14 cellular contexts compared by ENCODE assay signal in the genomic region with DNA sequence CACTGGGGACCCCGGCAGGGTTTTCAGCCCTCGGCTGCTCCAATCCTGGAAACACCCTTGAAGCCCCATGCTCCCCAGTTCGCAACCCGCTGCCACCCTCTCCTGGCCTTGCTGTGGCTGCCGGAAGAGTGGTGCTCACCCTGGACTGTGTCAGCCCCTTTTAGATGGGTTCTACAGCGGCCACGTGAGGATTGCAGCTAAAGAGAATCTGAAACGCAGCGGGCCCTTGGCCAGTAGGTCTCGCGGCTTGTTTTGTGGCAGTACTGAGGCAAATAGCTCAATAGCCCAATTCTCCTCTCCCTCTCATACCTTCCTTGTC.
DNase-seq lines count a peak whose midpoint lies in the region; FAIRE-seq and TF ChIP-seq lines count a peak whose summit lies in the region.
"Had no signal": no experiment of that assay in that cellular context is flagged by ENCODE, and none has a peak within 500 bp of the region (broad histone marks: within the 10 kb centered on the region; RNA-seq: fewer than 3 reads in every experiment).

No MANE protein-coding gene starts in this region.

- H3K4me3 Mint-ChIP-seq in type B pancreatic cell = no peak overlapping the region
- H3K4me3 Mint-ChIP-seq: CD14-positive monocyte; effector memory CD8-positive, alpha-beta T cell had no signal

- TF ChIP-seq CTCF in kidney (IDR thresholded peaks at IDR 0.05; ENCODE audit: borderline replicate concordance, extremely low read depth, insufficient read depth) (no peak), type B pancreatic cell (conservative IDR thresholded peaks at IDR 0.05) (no peak)

- no peak overlapping the region for H3K27ac Mint-ChIP-seq in type B pancreatic cell
- H3K27ac Mint-ChIP-seq: effector memory CD8-positive, alpha-beta T cell had no signal

- H3K4me1 Mint-ChIP-seq in type B pancreatic cell (ENCODE audit: unreplicated experiment) = peaks cover 11% of the 10 kb centered on the region
- H3K4me1 Mint-ChIP-seq: CD14-positive monocyte had no signal

- no peaks in the 10 kb centered on the region for H3K27me3 Mint-ChIP-seq in type B pancreatic cell
- H3K27me3 Mint-ChIP-seq: effector memory CD8-positive, alpha-beta T cell had no signal

- DNase-seq in NCI-H1694 treated with DMSO at 0.1 percent for 48 hours (lab: John Stamatoyannopoulos, UW) (peak; percentile 95), kidney (peak; percentile 81), type B pancreatic cell (ENCODE audit: extremely low spot score, unreplicated experiment) (peak; percentile 56), HTR-8/SVneo (ENCODE audit: insufficient read length, low spot score) (no peak), HuH-7.5 (ENCODE audit: low spot score) (no peak), DMS79 (lab: John Stamatoyannopoulos, UW) (no peak)
- DNase-seq: effector memory CD8-positive, alpha-beta T cell; foreskin melanocyte; NCI-H2081 had no signal

- FAIRE-seq in kidney (lab: Jason Lieb, UNC) (no peak), HTR-8/SVneo (lab: Jason Lieb, UNC) (no peak)
- FAIRE-seq: GM12892 had no signal

- H3K9me3 ChIP-seq in kidney (ENCODE audit: control insufficient read depth in 1 of 2, low read length in 2 of 2) = no peaks in the 10 kb centered on the region
- H3K9me3 ChIP-seq: body of pancreas, suprapubic skin had no signal

- no peaks in the 10 kb centered on the region for H3K9me3 Mint-ChIP-seq in type B pancreatic cell
- H3K9me3 Mint-ChIP-seq: effector memory CD8-positive, alpha-beta T cell had no signal

- intact Hi-C loops in kidney (cut with DNase I) = no loop called here

- H3K4me3 ChIP-seq in kidney (ENCODE audit: low read length in 2 of 2) = no peak overlapping the region
- H3K4me3 ChIP-seq: body of pancreas, suprapubic skin had no signal

- H3K36me3 Mint-ChIP-seq in type B pancreatic cell = peaks cover 17% of the 10 kb centered on the region

- H3K27ac ChIP-seq in cingulate gyrus (ENCODE audit: low read depth, low read length) = peak overlapping the region; percentile 34
- H3K27ac ChIP-seq in kidney (ENCODE audit: low read depth in 2 of 2, low read length in 2 of 2) = no peak overlapping the region
- H3K27ac ChIP-seq: body of pancreas, suprapubic skin had no signal

- no peaks in the 10 kb centered on the region for H3K4me1 ChIP-seq in kidney (ENCODE audit: control insufficient read depth in 1 of 2, insufficient read depth in 1 of 2, low read depth in 1 of 2, low read length in 2 of 2)
- H3K4me1 ChIP-seq: body of pancreas, suprapubic skin had no signal

- no peak overlapping the region for H3K9ac ChIP-seq in kidney (ENCODE audit: low read length in 2 of 2)

- peaks cover 49 to 69% of the 10 kb centered on the region in 2 donors for H3K36me3 ChIP-seq in kidney (ENCODE audit: control insufficient read depth in 1 of 2, insufficient read depth in 2 of 2, low read length in 2 of 2)

Comparison
In these comparisons a context has a peak if more than half of its experiments do, and no peak if none do; other contexts are left out.
1. DNase-seq: peak in NCI-H1694 treated with DMSO at 0.1 percent for 48 hours (single experiment), kidney (single experiment) and type B pancreatic cell (single experiment); none in HTR-8/SVneo (single experiment), HuH-7.5 (single experiment) and DMS79 (single experiment).